ENCODE assay signal across 1 cellular context in the genomic region with DNA sequence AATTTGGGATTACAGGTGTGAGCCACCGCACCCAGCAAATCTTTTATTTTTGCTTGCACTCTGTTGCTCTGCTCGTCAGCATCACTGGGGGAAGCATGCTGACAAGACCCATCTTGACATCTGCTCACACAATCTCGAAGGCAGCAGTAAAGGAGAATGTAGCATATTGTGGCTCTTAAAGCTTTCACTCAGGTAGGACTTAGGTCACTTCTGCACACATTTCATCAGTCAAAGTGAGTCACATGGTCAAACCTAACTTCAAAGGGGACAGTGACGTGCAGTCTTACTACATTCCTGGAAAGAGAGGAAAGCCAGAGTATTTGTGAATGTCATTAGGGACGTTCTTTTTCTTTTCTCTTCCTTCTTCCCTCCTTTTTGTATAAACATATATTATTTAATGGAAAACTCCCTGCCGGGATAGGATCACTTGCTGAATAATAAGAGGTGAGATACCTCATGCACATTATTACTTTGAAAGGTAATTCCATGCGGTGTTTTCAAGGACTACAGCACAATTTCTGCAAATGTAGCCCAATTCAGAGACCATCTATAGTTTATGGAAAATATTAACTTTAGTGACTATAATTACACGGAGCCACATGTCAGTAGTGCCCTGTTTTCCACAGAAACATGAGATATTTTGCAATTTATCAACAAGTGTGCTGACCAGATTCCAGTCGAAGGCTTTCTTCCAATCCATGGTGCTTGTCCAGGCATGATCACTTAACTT.
TF ChIP-seq lines count a peak whose summit lies in the region.

No MANE protein-coding gene starts in this region.

TF ChIP-seq in HepG2, 621 proteins besides CTCF, POLR2A, EP300 and RAD21 (continued from another document and continues in another):
- TF ChIP-seq, protein P1, sequence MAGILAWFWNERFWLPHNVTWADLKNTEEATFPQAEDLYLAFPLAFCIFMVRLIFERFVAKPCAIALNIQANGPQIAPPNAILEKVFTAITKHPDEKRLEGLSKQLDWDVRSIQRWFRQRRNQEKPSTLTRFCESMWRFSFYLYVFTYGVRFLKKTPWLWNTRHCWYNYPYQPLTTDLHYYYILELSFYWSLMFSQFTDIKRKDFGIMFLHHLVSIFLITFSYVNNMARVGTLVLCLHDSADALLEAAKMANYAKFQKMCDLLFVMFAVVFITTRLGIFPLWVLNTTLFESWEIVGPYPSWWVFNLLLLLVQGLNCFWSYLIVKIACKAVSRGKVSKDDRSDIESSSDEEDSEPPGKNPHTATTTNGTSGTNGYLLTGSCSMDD (CRISPR knock-in tag; IDR thresholded peaks at IDR 0.05) = no peak
- TF ChIP-seq, protein P2, sequence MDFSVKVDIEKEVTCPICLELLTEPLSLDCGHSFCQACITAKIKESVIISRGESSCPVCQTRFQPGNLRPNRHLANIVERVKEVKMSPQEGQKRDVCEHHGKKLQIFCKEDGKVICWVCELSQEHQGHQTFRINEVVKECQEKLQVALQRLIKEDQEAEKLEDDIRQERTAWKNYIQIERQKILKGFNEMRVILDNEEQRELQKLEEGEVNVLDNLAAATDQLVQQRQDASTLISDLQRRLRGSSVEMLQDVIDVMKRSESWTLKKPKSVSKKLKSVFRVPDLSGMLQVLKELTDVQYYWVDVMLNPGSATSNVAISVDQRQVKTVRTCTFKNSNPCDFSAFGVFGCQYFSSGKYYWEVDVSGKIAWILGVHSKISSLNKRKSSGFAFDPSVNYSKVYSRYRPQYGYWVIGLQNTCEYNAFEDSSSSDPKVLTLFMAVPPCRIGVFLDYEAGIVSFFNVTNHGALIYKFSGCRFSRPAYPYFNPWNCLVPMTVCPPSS (IDR thresholded peaks at IDR 0.05) = no peak
- TF ChIP-seq, protein P3, sequence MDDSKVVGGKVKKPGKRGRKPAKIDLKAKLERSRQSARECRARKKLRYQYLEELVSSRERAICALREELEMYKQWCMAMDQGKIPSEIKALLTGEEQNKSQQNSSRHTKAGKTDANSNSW (CRISPR knock-in tag; IDR thresholded peaks at IDR 0.05; ENCODE audit: borderline replicate concordance) = no peak
- TF ChIP-seq, protein P4, sequence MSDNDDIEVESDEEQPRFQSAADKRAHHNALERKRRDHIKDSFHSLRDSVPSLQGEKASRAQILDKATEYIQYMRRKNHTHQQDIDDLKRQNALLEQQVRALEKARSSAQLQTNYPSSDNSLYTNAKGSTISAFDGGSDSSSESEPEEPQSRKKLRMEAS (IDR thresholded peaks at IDR 0.05) = 0 out of 2 replicates have a peak, but pooled peaks have one; percentile 15
- TF ChIP-seq CBX5 (CRISPR knock-in tag; IDR thresholded peaks at IDR 0.05; ENCODE audit: borderline replicate concordance) = no peak
- no peak for TF ChIP-seq JARID2 (CRISPR knock-in tag; IDR thresholded peaks at IDR 0.05; ENCODE audit: insufficient replicate concordance)
- no peak for TF ChIP-seq RBAK (CRISPR knock-in tag; IDR thresholded peaks at IDR 0.05)
- no peak for TF ChIP-seq PHF8 (CRISPR knock-in tag; IDR thresholded peaks at IDR 0.05)
- TF ChIP-seq, protein P5, sequence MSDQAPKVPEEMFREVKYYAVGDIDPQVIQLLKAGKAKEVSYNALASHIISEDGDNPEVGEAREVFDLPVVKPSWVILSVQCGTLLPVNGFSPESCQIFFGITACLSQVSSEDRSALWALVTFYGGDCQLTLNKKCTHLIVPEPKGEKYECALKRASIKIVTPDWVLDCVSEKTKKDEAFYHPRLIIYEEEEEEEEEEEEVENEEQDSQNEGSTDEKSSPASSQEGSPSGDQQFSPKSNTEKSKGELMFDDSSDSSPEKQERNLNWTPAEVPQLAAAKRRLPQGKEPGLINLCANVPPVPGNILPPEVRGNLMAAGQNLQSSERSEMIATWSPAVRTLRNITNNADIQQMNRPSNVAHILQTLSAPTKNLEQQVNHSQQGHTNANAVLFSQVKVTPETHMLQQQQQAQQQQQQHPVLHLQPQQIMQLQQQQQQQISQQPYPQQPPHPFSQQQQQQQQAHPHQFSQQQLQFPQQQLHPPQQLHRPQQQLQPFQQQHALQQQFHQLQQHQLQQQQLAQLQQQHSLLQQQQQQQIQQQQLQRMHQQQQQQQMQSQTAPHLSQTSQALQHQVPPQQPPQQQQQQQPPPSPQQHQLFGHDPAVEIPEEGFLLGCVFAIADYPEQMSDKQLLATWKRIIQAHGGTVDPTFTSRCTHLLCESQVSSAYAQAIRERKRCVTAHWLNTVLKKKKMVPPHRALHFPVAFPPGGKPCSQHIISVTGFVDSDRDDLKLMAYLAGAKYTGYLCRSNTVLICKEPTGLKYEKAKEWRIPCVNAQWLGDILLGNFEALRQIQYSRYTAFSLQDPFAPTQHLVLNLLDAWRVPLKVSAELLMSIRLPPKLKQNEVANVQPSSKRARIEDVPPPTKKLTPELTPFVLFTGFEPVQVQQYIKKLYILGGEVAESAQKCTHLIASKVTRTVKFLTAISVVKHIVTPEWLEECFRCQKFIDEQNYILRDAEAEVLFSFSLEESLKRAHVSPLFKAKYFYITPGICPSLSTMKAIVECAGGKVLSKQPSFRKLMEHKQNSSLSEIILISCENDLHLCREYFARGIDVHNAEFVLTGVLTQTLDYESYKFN (CRISPR knock-in tag; conservative IDR thresholded peaks at IDR 0.05) = peak; percentile 40; the same call in 1 of the 2 replicates
- no peak for TF ChIP-seq MEF2D (CRISPR knock-in tag; IDR thresholded peaks at IDR 0.05)
- TF ChIP-seq, protein P6, sequence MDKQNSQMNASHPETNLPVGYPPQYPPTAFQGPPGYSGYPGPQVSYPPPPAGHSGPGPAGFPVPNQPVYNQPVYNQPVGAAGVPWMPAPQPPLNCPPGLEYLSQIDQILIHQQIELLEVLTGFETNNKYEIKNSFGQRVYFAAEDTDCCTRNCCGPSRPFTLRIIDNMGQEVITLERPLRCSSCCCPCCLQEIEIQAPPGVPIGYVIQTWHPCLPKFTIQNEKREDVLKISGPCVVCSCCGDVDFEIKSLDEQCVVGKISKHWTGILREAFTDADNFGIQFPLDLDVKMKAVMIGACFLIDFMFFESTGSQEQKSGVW (CRISPR knock-in tag; IDR thresholded peaks at IDR 0.05; ENCODE audit: borderline replicate concordance) = no peak
- no peak for TF ChIP-seq ZNF180 (CRISPR knock-in tag; IDR thresholded peaks at IDR 0.05; ENCODE audit: borderline replicate concordance, low read depth)
- no peak for TF ChIP-seq CHD4 (IDR thresholded peaks at IDR 0.05; ENCODE audit: borderline replicate concordance, low read length)
- TF ChIP-seq MTA1 (CRISPR knock-in tag; IDR thresholded peaks at IDR 0.05; ENCODE audit: borderline replicate concordance) = no peak
- no peak for TF ChIP-seq ZNF709 (CRISPR knock-in tag; IDR thresholded peaks at IDR 0.05)
- TF ChIP-seq ZNF878 (CRISPR knock-in tag; IDR thresholded peaks at IDR 0.05) = 0 out of 2 replicates have a peak, but pooled peaks have one; percentile 25
- no peak for TF ChIP-seq HES4 (CRISPR knock-in tag; IDR thresholded peaks at IDR 0.05; ENCODE audit: borderline replicate concordance)
- no peak for TF ChIP-seq ZNF891 (CRISPR knock-in tag; IDR thresholded peaks at IDR 0.05)
- no peak for TF ChIP-seq U2AF2 (IDR thresholded peaks at IDR 0.05; ENCODE audit: low read depth, low read length)
- no peak for TF ChIP-seq DR1 (CRISPR knock-in tag; IDR thresholded peaks at IDR 0.05)
- TF ChIP-seq YY1 (IDR thresholded peaks at IDR 0.05; ENCODE audit: insufficient read depth, insufficient replicate concordance, low read depth, low read length) = no peak
- peak; percentile 87 for TF ChIP-seq TCF7 (IDR thresholded peaks at IDR 0.05; ENCODE audit: low read depth)
- TF ChIP-seq, protein P7, sequence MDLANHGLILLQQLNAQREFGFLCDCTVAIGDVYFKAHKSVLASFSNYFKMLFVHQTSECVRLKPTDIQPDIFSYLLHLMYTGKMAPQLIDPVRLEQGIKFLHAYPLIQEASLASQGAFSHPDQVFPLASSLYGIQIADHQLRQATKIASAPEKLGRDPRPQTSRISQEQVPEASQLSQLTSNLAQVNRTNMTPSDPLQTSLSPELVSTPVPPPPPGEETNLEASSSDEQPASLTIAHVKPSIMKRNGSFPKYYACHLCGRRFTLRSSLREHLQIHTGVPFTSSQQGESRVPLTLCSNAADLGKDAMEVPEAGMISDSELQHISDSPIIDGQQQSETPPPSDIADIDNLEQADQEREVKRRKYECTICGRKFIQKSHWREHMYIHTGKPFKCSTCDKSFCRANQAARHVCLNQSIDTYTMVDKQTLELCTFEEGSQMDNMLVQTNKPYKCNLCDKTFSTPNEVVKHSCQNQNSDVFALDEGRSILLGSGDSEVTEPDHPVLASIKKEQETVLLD (CRISPR knock-in tag; IDR thresholded peaks at IDR 0.05; ENCODE audit: low read depth) = no peak
- no peak for TF ChIP-seq ZIK1 (CRISPR knock-in tag; IDR thresholded peaks at IDR 0.05; ENCODE audit: borderline replicate concordance, low read depth)
- no peak for TF ChIP-seq SETDB1 (CRISPR knock-in tag; IDR thresholded peaks at IDR 0.05; ENCODE audit: borderline replicate concordance)
- TF ChIP-seq TCF12 (IDR thresholded peaks at IDR 0.05) = no peak
- no peak for TF ChIP-seq TCF12 (CRISPR knock-in tag; IDR thresholded peaks at IDR 0.05)
- no peak for TF ChIP-seq RBM39 (IDR thresholded peaks at IDR 0.05; ENCODE audit: low read depth, low read length, poor library complexity, severe bottlenecking)
- TF ChIP-seq, protein P8, sequence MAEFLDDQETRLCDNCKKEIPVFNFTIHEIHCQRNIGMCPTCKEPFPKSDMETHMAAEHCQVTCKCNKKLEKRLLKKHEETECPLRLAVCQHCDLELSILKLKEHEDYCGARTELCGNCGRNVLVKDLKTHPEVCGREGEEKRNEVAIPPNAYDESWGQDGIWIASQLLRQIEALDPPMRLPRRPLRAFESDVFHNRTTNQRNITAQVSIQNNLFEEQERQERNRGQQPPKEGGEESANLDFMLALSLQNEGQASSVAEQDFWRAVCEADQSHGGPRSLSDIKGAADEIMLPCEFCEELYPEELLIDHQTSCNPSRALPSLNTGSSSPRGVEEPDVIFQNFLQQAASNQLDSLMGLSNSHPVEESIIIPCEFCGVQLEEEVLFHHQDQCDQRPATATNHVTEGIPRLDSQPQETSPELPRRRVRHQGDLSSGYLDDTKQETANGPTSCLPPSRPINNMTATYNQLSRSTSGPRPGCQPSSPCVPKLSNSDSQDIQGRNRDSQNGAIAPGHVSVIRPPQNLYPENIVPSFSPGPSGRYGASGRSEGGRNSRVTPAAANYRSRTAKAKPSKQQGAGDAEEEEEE (CRISPR knock-in tag; IDR thresholded peaks at IDR 0.05; ENCODE audit: borderline replicate concordance) = no peak
- TF ChIP-seq CC2D1A (CRISPR knock-in tag; IDR thresholded peaks at IDR 0.05) = no peak
- TF ChIP-seq NR2C2 (CRISPR knock-in tag; IDR thresholded peaks at IDR 0.05; ENCODE audit: borderline replicate concordance) = no peak
- no peak for TF ChIP-seq MYNN (CRISPR knock-in tag; IDR thresholded peaks at IDR 0.05; ENCODE audit: low read depth)
- TF ChIP-seq ZNF572 (CRISPR knock-in tag; IDR thresholded peaks at IDR 0.05) = no peak
- TF ChIP-seq, protein P9, sequence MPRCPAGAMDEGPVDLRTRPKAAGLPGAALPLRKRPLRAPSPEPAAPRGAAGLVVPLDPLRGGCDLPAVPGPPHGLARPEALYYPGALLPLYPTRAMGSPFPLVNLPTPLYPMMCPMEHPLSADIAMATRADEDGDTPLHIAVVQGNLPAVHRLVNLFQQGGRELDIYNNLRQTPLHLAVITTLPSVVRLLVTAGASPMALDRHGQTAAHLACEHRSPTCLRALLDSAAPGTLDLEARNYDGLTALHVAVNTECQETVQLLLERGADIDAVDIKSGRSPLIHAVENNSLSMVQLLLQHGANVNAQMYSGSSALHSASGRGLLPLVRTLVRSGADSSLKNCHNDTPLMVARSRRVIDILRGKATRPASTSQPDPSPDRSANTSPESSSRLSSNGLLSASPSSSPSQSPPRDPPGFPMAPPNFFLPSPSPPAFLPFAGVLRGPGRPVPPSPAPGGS (CRISPR knock-in tag; IDR thresholded peaks at IDR 0.05) = no peak
- TF ChIP-seq, protein P10, sequence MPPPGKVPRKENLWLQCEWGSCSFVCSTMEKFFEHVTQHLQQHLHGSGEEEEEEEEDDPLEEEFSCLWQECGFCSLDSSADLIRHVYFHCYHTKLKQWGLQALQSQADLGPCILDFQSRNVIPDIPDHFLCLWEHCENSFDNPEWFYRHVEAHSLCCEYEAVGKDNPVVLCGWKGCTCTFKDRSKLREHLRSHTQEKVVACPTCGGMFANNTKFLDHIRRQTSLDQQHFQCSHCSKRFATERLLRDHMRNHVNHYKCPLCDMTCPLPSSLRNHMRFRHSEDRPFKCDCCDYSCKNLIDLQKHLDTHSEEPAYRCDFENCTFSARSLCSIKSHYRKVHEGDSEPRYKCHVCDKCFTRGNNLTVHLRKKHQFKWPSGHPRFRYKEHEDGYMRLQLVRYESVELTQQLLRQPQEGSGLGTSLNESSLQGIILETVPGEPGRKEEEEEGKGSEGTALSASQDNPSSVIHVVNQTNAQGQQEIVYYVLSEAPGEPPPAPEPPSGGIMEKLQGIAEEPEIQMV (CRISPR knock-in tag; IDR thresholded peaks at IDR 0.05; ENCODE audit: low read depth) = no peak
- TF ChIP-seq ZSCAN20 (CRISPR knock-in tag; IDR thresholded peaks at IDR 0.05; ENCODE audit: borderline replicate concordance) = no peak
- TF ChIP-seq, protein P11, sequence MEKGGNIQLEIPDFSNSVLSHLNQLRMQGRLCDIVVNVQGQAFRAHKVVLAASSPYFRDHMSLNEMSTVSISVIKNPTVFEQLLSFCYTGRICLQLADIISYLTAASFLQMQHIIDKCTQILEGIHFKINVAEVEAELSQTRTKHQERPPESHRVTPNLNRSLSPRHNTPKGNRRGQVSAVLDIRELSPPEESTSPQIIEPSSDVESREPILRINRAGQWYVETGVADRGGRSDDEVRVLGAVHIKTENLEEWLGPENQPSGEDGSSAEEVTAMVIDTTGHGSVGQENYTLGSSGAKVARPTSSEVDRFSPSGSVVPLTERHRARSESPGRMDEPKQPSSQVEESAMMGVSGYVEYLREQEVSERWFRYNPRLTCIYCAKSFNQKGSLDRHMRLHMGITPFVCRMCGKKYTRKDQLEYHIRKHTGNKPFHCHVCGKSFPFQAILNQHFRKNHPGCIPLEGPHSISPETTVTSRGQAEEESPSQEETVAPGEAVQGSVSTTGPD (CRISPR knock-in tag; IDR thresholded peaks at IDR 0.05) = no peak
- TF ChIP-seq, protein P12, sequence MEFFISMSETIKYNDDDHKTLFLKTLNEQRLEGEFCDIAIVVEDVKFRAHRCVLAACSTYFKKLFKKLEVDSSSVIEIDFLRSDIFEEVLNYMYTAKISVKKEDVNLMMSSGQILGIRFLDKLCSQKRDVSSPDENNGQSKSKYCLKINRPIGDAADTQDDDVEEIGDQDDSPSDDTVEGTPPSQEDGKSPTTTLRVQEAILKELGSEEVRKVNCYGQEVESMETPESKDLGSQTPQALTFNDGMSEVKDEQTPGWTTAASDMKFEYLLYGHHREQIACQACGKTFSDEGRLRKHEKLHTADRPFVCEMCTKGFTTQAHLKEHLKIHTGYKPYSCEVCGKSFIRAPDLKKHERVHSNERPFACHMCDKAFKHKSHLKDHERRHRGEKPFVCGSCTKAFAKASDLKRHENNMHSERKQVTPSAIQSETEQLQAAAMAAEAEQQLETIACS (CRISPR knock-in tag; IDR thresholded peaks at IDR 0.05) = no peak
- no peak for TF ChIP-seq SOX13 (IDR thresholded peaks at IDR 0.05)
- TF ChIP-seq SOX13 (CRISPR knock-in tag; conservative IDR thresholded peaks at IDR 0.05 in 1 of 2, IDR thresholded peaks at IDR 0.05 in 1 of 2) = peak in 1 of 2 experiments; percentile 33; a peak in 1 of 4 replicates
- TF ChIP-seq, protein P13, sequence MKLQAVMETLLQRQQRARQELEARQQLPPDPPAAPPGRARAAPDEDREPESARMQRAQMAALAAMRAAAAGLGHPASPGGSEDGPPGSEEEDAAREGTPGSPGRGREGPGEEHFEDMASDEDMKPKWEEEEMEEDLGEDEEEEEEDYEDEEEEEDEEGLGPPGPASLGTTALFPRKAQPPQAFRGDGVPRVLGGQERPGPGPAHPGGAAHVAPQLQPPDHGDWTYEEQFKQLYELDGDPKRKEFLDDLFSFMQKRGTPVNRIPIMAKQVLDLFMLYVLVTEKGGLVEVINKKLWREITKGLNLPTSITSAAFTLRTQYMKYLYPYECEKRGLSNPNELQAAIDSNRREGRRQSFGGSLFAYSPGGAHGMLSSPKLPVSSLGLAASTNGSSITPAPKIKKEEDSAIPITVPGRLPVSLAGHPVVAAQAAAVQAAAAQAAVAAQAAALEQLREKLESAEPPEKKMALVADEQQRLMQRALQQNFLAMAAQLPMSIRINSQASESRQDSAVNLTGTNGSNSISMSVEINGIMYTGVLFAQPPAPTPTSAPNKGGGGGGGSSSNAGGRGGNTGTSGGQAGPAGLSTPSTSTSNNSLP (IDR thresholded peaks at IDR 0.05; ENCODE audit: low read depth, low read length) = no peak
